In genomic region chr2:187982668-187983067, GRCh38 we compare ENCODE assay signal across 7 cellular contexts.
DNase-seq lines count a peak whose midpoint lies in the region; ATAC-seq lines count a peak whose summit lies in the region.

No MANE protein-coding gene starts in this region.

- H3K27me3 Mint-ChIP-seq in naive B cell: no peaks in the 10 kb centered on the region

- peaks cover 0 to 12% (median 4%) of the 10 kb centered on the region in 3 donors for H3K4me1 Mint-ChIP-seq in naive B cell
- no peaks in the 10 kb centered on the region for H3K4me1 Mint-ChIP-seq in stimulated activated effector memory CD8-positive, alpha-beta T cell treated with anti-CD3 and anti-CD28 coated beads, Interleukin-12 subunit alpha, Interleukin-12 subunit beta, amount 100 ng/mL, for 72 hours

- DNase-seq in SKM-1 treated with dmso at 0.1 percent for 144 hours (lab: John Stamatoyannopoulos, UW; ENCODE audit: unreplicated experiment): peak; percentile 96
- peak; percentile 25 for DNase-seq in naive B cell
- DNase-seq in stimulated activated effector memory CD8-positive, alpha-beta T cell treated with anti-CD3 and anti-CD28 coated beads, Interleukin-12 subunit alpha, Interleukin-12 subunit beta, amount 100 ng/mL, for 72 hours (ENCODE audit: low spot score in 2 of 2): no peak
- no peak for DNase-seq in mesenteric fat pad (ENCODE audit: low spot score)
- no peak for DNase-seq in NCI-H1092 treated with DMSO at 0.1 percent for 48 hours (lab: John Stamatoyannopoulos, UW)

- ATAC-seq in GM19438 (IDR thresholded peaks at IDR 0.05; ENCODE audit: low read depth, unreplicated experiment): peak; percentile 89
- peak; percentile 84 for ATAC-seq in HG03159 (IDR thresholded peaks at IDR 0.05; ENCODE audit: unreplicated experiment)
- ATAC-seq in naive B cell (ENCODE audit: low read depth in 2 of 2): peak in 1 of 2 donors; percentile 71
- ATAC-seq in stimulated activated effector memory CD8-positive, alpha-beta T cell treated with anti-CD3 and anti-CD28 coated beads, Interleukin-12 subunit alpha, Interleukin-12 subunit beta, amount 100 ng/mL, for 72 hours: no peak

- no peak overlapping the region for H3K27ac Mint-ChIP-seq in naive B cell
- H3K27ac Mint-ChIP-seq in stimulated activated effector memory CD8-positive, alpha-beta T cell treated with anti-CD3 and anti-CD28 coated beads, Interleukin-12 subunit alpha, Interleukin-12 subunit beta, amount 100 ng/mL, for 72 hours: no peak overlapping the region

- H3K36me3 Mint-ChIP-seq in naive B cell: no peaks in the 10 kb centered on the region
- no peaks in the 10 kb centered on the region for H3K36me3 Mint-ChIP-seq in stimulated activated effector memory CD8-positive, alpha-beta T cell treated with anti-CD3 and anti-CD28 coated beads, Interleukin-12 subunit alpha, Interleukin-12 subunit beta, amount 100 ng/mL, for 72 hours

- no peaks in the 10 kb centered on the region for H3K9me3 Mint-ChIP-seq in naive B cell
- no peaks in the 10 kb centered on the region for H3K9me3 Mint-ChIP-seq in stimulated activated effector memory CD8-positive, alpha-beta T cell treated with anti-CD3 and anti-CD28 coated beads, Interleukin-12 subunit alpha, Interleukin-12 subunit beta, amount 100 ng/mL, for 72 hours

- peak overlapping the region in 2 of 8 donors; percentile 11 to 43 for H3K4me3 Mint-ChIP-seq in naive B cell
- no peak overlapping the region for H3K4me3 Mint-ChIP-seq in stimulated activated effector memory CD8-positive, alpha-beta T cell treated with anti-CD3 and anti-CD28 coated beads, Interleukin-12 subunit alpha, Interleukin-12 subunit beta, amount 100 ng/mL, for 72 hours

Comparison
In these comparisons a context has a peak if more than half of its experiments do, and no peak if none do; other contexts are left out.
1. DNase-seq: peak in SKM-1 treated with dmso at 0.1 percent for 144 hours (single experiment) and naive B cell (single experiment); none in stimulated activated effector memory CD8-positive, alpha-beta T cell treated with anti-CD3 and anti-CD28 coated beads, Interleukin-12 subunit alpha, Interleukin-12 subunit beta, amount 100 ng/mL, for 72 hours (0 of 2), mesenteric fat pad (single experiment) and NCI-H1092 treated with DMSO at 0.1 percent for 48 hours (single experiment).